ENCODE assay signal across 1 cellular context in the genomic region with DNA sequence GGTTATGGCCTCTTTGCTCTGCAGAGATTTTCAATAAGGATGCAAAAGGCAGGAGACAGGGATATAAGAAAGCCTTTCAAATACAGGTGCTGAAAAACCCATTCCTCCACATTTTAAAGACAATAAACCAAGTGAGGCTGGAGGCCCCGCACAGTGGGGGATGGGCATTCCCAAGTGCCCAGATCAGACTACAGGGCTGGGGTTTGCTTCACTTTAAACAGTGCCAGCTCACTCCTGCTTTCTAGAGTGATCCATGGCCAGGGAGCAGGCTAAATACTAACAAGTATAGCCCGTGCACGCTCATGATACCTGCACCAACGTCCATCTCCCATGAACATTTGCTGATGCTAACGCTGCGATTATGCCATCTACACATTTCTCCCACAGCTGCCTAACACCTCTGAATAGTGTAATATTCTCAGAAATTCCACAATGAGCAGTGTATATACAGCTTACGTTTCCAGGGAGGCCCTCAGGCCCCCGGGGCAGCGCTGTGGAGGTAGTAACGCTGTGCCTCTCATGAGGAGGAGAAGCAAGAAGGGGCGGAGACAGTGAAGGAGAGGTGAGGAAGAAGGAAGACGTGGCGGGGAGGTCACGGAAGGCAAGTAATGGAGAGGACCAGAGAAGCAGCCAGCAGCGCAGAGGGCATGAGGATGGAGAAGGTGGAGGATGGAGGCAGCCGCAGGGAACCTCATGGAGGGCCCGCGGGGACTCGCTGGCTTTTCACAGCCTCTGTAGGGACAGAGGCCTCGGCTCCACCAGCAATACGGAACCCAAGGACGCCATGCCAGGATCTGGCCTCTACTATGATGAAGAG.
TF ChIP-seq lines count a peak whose summit lies in the region.

No MANE protein-coding gene starts in this region.

TF ChIP-seq in SK-N-SH, 30 proteins besides CTCF, POLR2A, EP300 and RAD21:
- TF ChIP-seq MXI1 (IDR thresholded peaks at IDR 0.05; ENCODE audit: low read depth, low read length) (no peak), RCOR1 (IDR thresholded peaks at IDR 0.05; ENCODE audit: low read length) (no peak), GABPA (IDR thresholded peaks at IDR 0.05; ENCODE audit: low read depth) (no peak), TCF12 (IDR thresholded peaks at IDR 0.05) (no peak), TEAD4 (IDR thresholded peaks at IDR 0.05; ENCODE audit: borderline replicate concordance, insufficient read depth) (no peak), SMC3 (IDR thresholded peaks at IDR 0.05; ENCODE audit: low read depth, low read length) (no peak), YY1 (IDR thresholded peaks at IDR 0.05; ENCODE audit: low read depth) (no peak), FOXM1 (IDR thresholded peaks at IDR 0.05; ENCODE audit: low read depth) (no peak), NRF1 (IDR thresholded peaks at IDR 0.05; ENCODE audit: low read depth, low read length) (no peak), FOXJ3 (CRISPR knock-in tag; IDR thresholded peaks at IDR 0.05) (no peak), POLR2AphosphoS5 (IDR thresholded peaks at IDR 0.05; ENCODE audit: low read depth, low read length) (no peak), MEF2A (IDR thresholded peaks at IDR 0.05; ENCODE audit: borderline replicate concordance, low read depth) (no peak)
- TF ChIP-seq, protein P1, sequence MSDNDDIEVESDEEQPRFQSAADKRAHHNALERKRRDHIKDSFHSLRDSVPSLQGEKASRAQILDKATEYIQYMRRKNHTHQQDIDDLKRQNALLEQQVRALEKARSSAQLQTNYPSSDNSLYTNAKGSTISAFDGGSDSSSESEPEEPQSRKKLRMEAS (IDR thresholded peaks at IDR 0.05; ENCODE audit: low read depth): no peak
- TF ChIP-seq, protein P2, sequence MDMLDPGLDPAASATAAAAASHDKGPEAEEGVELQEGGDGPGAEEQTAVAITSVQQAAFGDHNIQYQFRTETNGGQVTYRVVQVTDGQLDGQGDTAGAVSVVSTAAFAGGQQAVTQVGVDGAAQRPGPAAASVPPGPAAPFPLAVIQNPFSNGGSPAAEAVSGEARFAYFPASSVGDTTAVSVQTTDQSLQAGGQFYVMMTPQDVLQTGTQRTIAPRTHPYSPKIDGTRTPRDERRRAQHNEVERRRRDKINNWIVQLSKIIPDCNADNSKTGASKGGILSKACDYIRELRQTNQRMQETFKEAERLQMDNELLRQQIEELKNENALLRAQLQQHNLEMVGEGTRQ (IDR thresholded peaks at IDR 0.05; ENCODE audit: borderline replicate concordance, low read depth, low read length): no peak
